ENCODE assay signal across 8 cellular contexts in genomic region chr6:25717856-25718740, GRCh38. TPM values are rescaled to one million over a fixed set of nuclear protein-coding genes. Genes with fewer than 3 reads are reported as not detected.
DNase-seq lines count a peak whose midpoint lies in the region; ATAC-seq, FAIRE-seq and TF ChIP-seq lines count a peak whose summit lies in the region.

No MANE protein-coding gene starts in this region.

- no peaks in the 10 kb centered on the region for H3K36me3 ChIP-seq in bronchial epithelial cell (ENCODE audit: control insufficient read depth, insufficient read depth, low read length)

- CTCF ChIA-PET in GM10248 (lab: Yijun Ruan, JAX) = interaction anchor here (0.6 to 2.3 kb wide), 17 partner anchors 9 to 500 kb away, joined by 3 to 10 read pairs (median 3); a partner anchor contains a TSS

- peak; percentile 49 for TF ChIP-seq CTCF in GM10248 (IDR thresholded peaks at IDR 0.05; ENCODE audit: control extremely low read depth, extremely low read depth, low read depth, missing control alignments)
- peak; percentile 29 for TF ChIP-seq CTCF in bronchial epithelial cell (IDR thresholded peaks at IDR 0.05; ENCODE audit: insufficient read depth, low read length, severe bottlenecking)

- POLR2A ChIA-PET in GM10248 (lab: Yijun Ruan, JAX) = no interaction called here

- H3K4me3 ChIP-seq in bronchial epithelial cell (ENCODE audit: low read depth, low read length) = no peak overlapping the region

- no peak for ATAC-seq in GM21528 (IDR thresholded peaks at IDR 0.05; ENCODE audit: low FRiP score, unreplicated experiment)
- no peak for ATAC-seq in GM21786 (IDR thresholded peaks at IDR 0.05; ENCODE audit: unreplicated experiment)

- no peaks in the 10 kb centered on the region for H3K27me3 ChIP-seq in bronchial epithelial cell (ENCODE audit: control insufficient read depth, insufficient read depth, low read length)

- DNase-seq in A172 (ENCODE audit: low spot score) (peak; percentile 32), GM10248 (ENCODE audit: extremely low spot score) (peak; percentile 31), NCI-H446 (lab: John Stamatoyannopoulos, UW) (peak; percentile 42 to 64), bronchial epithelial cell (ENCODE audit: low read depth) (peak; percentile 32), myocyte (ENCODE audit: low read depth) (peak; percentile 65), NCI-H226 (no peak)

- FAIRE-seq in bronchial epithelial cell (lab: Jason Lieb, UNC) = no peak

RNA-seq across cellular contexts. Expression of gene SLC17A4, which starts 36.4 kb away (rescaled TPM):
- not detected in 2 replicates for total RNA-seq in A172 (2014; rRNA removed; shearing (Covaris generic))
- total RNA-seq in bronchial epithelial cell (not detected in 2 replicates), myocyte (not detected in 2 replicates)
- not detected for polyA plus RNA-seq in myocyte (2012)
